Comparison of ENCODE assay signal across 8 cellular contexts in genomic region chr11:121482231-121483129, GRCh38. TPM values are rescaled to one million over a fixed set of nuclear protein-coding genes. Genes with fewer than 3 reads are reported as not detected.
DNase-seq lines count a peak whose midpoint lies in the region; ATAC-seq and TF ChIP-seq lines count a peak whose summit lies in the region.

No MANE protein-coding gene starts in this region.

- H3K27me3 Mint-ChIP-seq in activated CD8-positive, alpha-beta memory T cell treated with anti-CD3 and anti-CD28 coated beads, Interleukin-2, amount 10 ng/mL, durations not matched to agents 7 days and 5 days, result no peaks in the 10 kb centered on the region

- ATAC-seq in HG03521 (IDR thresholded peaks at IDR 0.05; ENCODE audit: unreplicated experiment) (peak; percentile 66), left lung (peak; percentile 33)
- ATAC-seq in activated CD8-positive, alpha-beta memory T cell treated with anti-CD3 and anti-CD28 coated beads, Interleukin-2, amount 10 ng/mL, durations not matched to agents 7 days and 5 days, result peak; percentile 85

- CTCF ChIA-PET in activated CD8-positive, alpha-beta memory T cell treated with anti-CD3 and anti-CD28 coated beads, Interleukin-2, amount 10 ng/mL, durations not matched to agents 7 days and 5 days (lab: Charles Lee), result interaction anchor here (0.8 to 3.7 kb wide), 3 partner anchors 14 to 30 kb away, joined by 3 to 11 read pairs (median 4); partner anchors contain the start of gene SORL1-AS1

- peaks cover 0 to 17% of the 10 kb centered on the region in 2 donors for H3K36me3 ChIP-seq in left lung

- TF ChIP-seq CTCF in GM20000 (IDR thresholded peaks at IDR 0.05; ENCODE audit: extremely low read depth, missing control alignments) (no peak), left lung (IDR thresholded peaks at IDR 0.05) (no peak)

- intact Hi-C loops in left lung (cut with DNase I), result no loop called here

- H3K27me3 ChIP-seq in left lung, result no peaks in the 10 kb centered on the region

- H3K27ac Mint-ChIP-seq in activated CD8-positive, alpha-beta memory T cell treated with anti-CD3 and anti-CD28 coated beads, Interleukin-2, amount 10 ng/mL, durations not matched to agents 7 days and 5 days, result peak overlapping the region; percentile 97

- H3K4me1 Mint-ChIP-seq in activated CD8-positive, alpha-beta memory T cell treated with anti-CD3 and anti-CD28 coated beads, Interleukin-2, amount 10 ng/mL, durations not matched to agents 7 days and 5 days, result peaks cover 32% of the 10 kb centered on the region

- H3K4me3 Mint-ChIP-seq in activated CD8-positive, alpha-beta memory T cell treated with anti-CD3 and anti-CD28 coated beads, Interleukin-2, amount 10 ng/mL, durations not matched to agents 7 days and 5 days, result peak overlapping the region; percentile 78

- H3K4me3 ChIP-seq in left lung, result no peak overlapping the region

- peak overlapping the region in 1 of 2 donors; percentile 57 for H3K27ac ChIP-seq in left lung

- peaks cover 24% of the 10 kb centered on the region for H3K36me3 Mint-ChIP-seq in activated CD8-positive, alpha-beta memory T cell treated with anti-CD3 and anti-CD28 coated beads, Interleukin-2, amount 10 ng/mL, durations not matched to agents 7 days and 5 days

- DNase-seq in GDM1 (lab: John Stamatoyannopoulos, UW), result peak; percentile 69
- DNase-seq in GM20000 (ENCODE audit: low spot score), result peak; percentile 47
- peak; percentile 84 for DNase-seq in activated CD8-positive, alpha-beta memory T cell treated with anti-CD3 and anti-CD28 coated beads, Interleukin-2, amount 10 ng/mL, durations not matched to agents 7 days and 5 days
- peak in 1 of 2 donors; percentile 43 for DNase-seq in left lung
- no peak for DNase-seq in NCI-H524 (lab: John Stamatoyannopoulos, UW)
- DNase-seq in NCI-H187 (lab: John Stamatoyannopoulos, UW), result no peak
- no peak for DNase-seq in AG08396 (ENCODE audit: low spot score)

- no peaks in the 10 kb centered on the region for H3K9me3 ChIP-seq in left lung

- peaks cover 0 to 54% of the 10 kb centered on the region in 2 donors for H3K4me1 ChIP-seq in left lung

- H3K9me3 Mint-ChIP-seq in activated CD8-positive, alpha-beta memory T cell treated with anti-CD3 and anti-CD28 coated beads, Interleukin-2, amount 10 ng/mL, durations not matched to agents 7 days and 5 days (ENCODE audit: low read depth), result no peaks in the 10 kb centered on the region

RNA-seq across cellular contexts. Expression of gene SORL1, which starts 30.4 kb away (rescaled TPM):
- total RNA-seq in activated CD8-positive, alpha-beta memory T cell treated with anti-CD3 and anti-CD28 coated beads, Interleukin-2, amount 10 ng/mL, durations not matched to agents 7 days and 5 days, result 10 to 100 TPM; 17.4 to 38.6 TPM
- total RNA-seq in left lung, result 100 to 1,000 TPM in 1 of 2 donors, 10 to 100 TPM in 1; 44.9 to 114 TPM

Comparison
In these comparisons a context has a peak if more than half of its experiments do, and no peak if none do; other contexts are left out.
1. DNase-seq: peak in GDM1 (single experiment), GM20000 (single experiment) and activated CD8-positive, alpha-beta memory T cell treated with anti-CD3 and anti-CD28 coated beads, Interleukin-2, amount 10 ng/mL, durations not matched to agents 7 days and 5 days (single experiment); none in NCI-H524 (0 of 2), NCI-H187 (0 of 2) and AG08396 (single experiment).
2. ATAC-seq: peak in every context shown above with its lines; median percentile 85 in activated CD8-positive, alpha-beta memory T cell treated with anti-CD3 and anti-CD28 coated beads, Interleukin-2, amount 10 ng/mL, durations not matched to agents 7 days and 5 days; 66 in HG03521; 33 in left lung.